In genomic region chr12:75460194-75460593, GRCh38 we compare ENCODE assay signal across 18 cellular contexts. TPM values are rescaled to one million over a fixed set of nuclear protein-coding genes. Genes with fewer than 3 reads are reported as not detected.
DNase-seq lines count a peak whose midpoint lies in the region; ATAC-seq, FAIRE-seq and TF ChIP-seq lines count a peak whose summit lies in the region.
"Had no signal": no experiment of that assay in that cellular context is flagged by ENCODE, and none has a peak within 500 bp of the region (broad histone marks: within the 10 kb centered on the region; RNA-seq: fewer than 3 reads in every experiment).

No MANE protein-coding gene starts in this region.

- no peaks in the 10 kb centered on the region for H3K9me1 ChIP-seq in endothelial cell of umbilical vein (replicated peaks; ENCODE audit: control insufficient read depth, extremely low read depth, insufficient read depth, low read length)

- intact Hi-C loops in Panc1 (cut with micrococcal nuclease; ENCODE audit: unreplicated experiment), result no loop called here
- intact Hi-C loops in endothelial cell of umbilical vein (cut with micrococcal nuclease), result no loop called here

- H3K9me3 ChIP-seq in CD4-positive, CD25-positive, alpha-beta regulatory T cell (ENCODE audit: control insufficient read depth in 2 of 2, low read length in 2 of 2), result peaks cover 0 to 9% of the 10 kb centered on the region in 2 experiments
- H3K9me3 ChIP-seq in DND-41 (ENCODE audit: insufficient read depth, low read length, severe bottlenecking), result peaks cover 15% of the 10 kb centered on the region
- peaks cover 11% of the 10 kb centered on the region; the same call in 1 of the 2 replicates for H3K9me3 ChIP-seq in Panc1 (ENCODE audit: control insufficient read depth, insufficient read depth, low read depth, low read length)
- no peaks in the 10 kb centered on the region for H3K9me3 ChIP-seq in endothelial cell of umbilical vein (replicated peaks; ENCODE audit: control insufficient read depth, insufficient read depth, low read length)
- H3K9me3 ChIP-seq: BE2C had no signal

- H3K4me2 ChIP-seq in DND-41 (ENCODE audit: insufficient read depth, low read length), result no peak overlapping the region
- H3K4me2 ChIP-seq in endothelial cell of umbilical vein (ENCODE audit: insufficient read depth, low read length), result no peak overlapping the region

- H3K9me3 Mint-ChIP-seq in CD4-positive, CD25-positive, alpha-beta regulatory T cell, result peaks cover 0 to 7% (median 1%) of the 10 kb centered on the region in 7 donors

- no peaks in the 10 kb centered on the region for H3K27me3 ChIP-seq in CD4-positive, CD25-positive, alpha-beta regulatory T cell (ENCODE audit: control insufficient read depth, insufficient read depth, low read length)
- H3K27me3 ChIP-seq in DND-41 (ENCODE audit: insufficient read depth, low read length, poor library complexity), result no peaks in the 10 kb centered on the region
- no peaks in the 10 kb centered on the region for H3K27me3 ChIP-seq in Panc1 (ENCODE audit: control insufficient read depth, insufficient read depth, low read length)
- no peaks in the 10 kb centered on the region for H3K27me3 ChIP-seq in endothelial cell of umbilical vein (ENCODE audit: control insufficient read depth in 2 of 2, insufficient read depth in 2 of 2, low read length in 2 of 2)
- H3K27me3 ChIP-seq: BE2C had no signal

- dilution Hi-C loops in endothelial cell of umbilical vein (cut with MboI; ENCODE audit: extremely low pct_ligation_motif_present, low sequenced_read_pairs), result no loop called here

- H3K27ac Mint-ChIP-seq in CD4-positive, CD25-positive, alpha-beta regulatory T cell, result peak overlapping the region in 2 of 3 donors; percentile 39 to 40
- H3K27ac Mint-ChIP-seq: IgD-negative memory B cell had no signal

- BruUV-seq in Panc1 (replicated peaks; lab: Mats Ljungman, UMichigan), result no TSS peak
- BruUV-seq in endothelial cell of umbilical vein (replicated peaks; lab: Mats Ljungman, UMichigan), result no TSS peak

- peaks cover 14 to 35% (median 28%) of the 10 kb centered on the region in 4 donors for H3K4me1 Mint-ChIP-seq in CD4-positive, CD25-positive, alpha-beta regulatory T cell
- H3K4me1 Mint-ChIP-seq: IgD-negative memory B cell had no signal

- CTCF ChIA-PET in Panc1 (lab: Charles Lee) (no interaction called here), endothelial cell of umbilical vein (lab: Charles Lee) (interaction anchor here (0.9 to 1.7 kb wide), 6 partner anchors 9 to 125 kb away, joined by 3 to 6 read pairs (median 4); partner anchors contain the start of gene GLIPR1L1)

- H3K36me3 ChIP-seq in CD4-positive, CD25-positive, alpha-beta regulatory T cell (ENCODE audit: control insufficient read depth, insufficient read depth, low read length), result no peaks in the 10 kb centered on the region
- H3K36me3 ChIP-seq in DND-41 (ENCODE audit: insufficient read depth, low read length) (no peaks in the 10 kb centered on the region), Panc1 (ENCODE audit: control insufficient read depth, insufficient read depth, low read length) (no peaks in the 10 kb centered on the region), endothelial cell of umbilical vein (ENCODE audit: control insufficient read depth in 2 of 2, extremely low read depth in 1 of 2, insufficient read depth in 2 of 2, low read length in 2 of 2) (no peaks in the 10 kb centered on the region)
- H3K36me3 ChIP-seq: BE2C had no signal

- peaks cover 7% of the 10 kb centered on the region for H3K27me3 Mint-ChIP-seq in CD4-positive, CD25-positive, alpha-beta regulatory T cell

- FAIRE-seq in endothelial cell of umbilical vein (lab: Jason Lieb, UNC), result no peak
- no peak for FAIRE-seq in HTR-8/SVneo (lab: Jason Lieb, UNC)
- FAIRE-seq: GM12892 had no signal

- H3K9ac ChIP-seq in DND-41 (ENCODE audit: low read depth, low read length), result no peak overlapping the region
- no peak overlapping the region for H3K9ac ChIP-seq in endothelial cell of umbilical vein (replicated peaks; ENCODE audit: extremely low read depth, insufficient read depth, low read length)

- ATAC-seq in CD4-positive, CD25-positive, alpha-beta regulatory T cell (ENCODE audit: low read depth in 2 of 2), result no peak
- no peak for ATAC-seq in DND-41 (ENCODE audit: insufficient read depth, low read depth)
- ATAC-seq in Panc1, result no peak
- ATAC-seq: Right ventricle myocardium inferior had no signal

- no peak for TF ChIP-seq POLR2A in endothelial cell of umbilical vein (IDR thresholded peaks at IDR 0.05; ENCODE audit: low read depth, low read length)

- H3K4me1 ChIP-seq in CD4-positive, CD25-positive, alpha-beta regulatory T cell (ENCODE audit: control insufficient read depth, insufficient read depth, low read length, poor library complexity, severe bottlenecking), result peaks cover 31% of the 10 kb centered on the region
- H3K4me1 ChIP-seq in DND-41 (ENCODE audit: insufficient read depth, low read length) (peaks cover 46% of the 10 kb centered on the region), Panc1 (ENCODE audit: control insufficient read depth, insufficient read depth, low read length) (no peaks in the 10 kb centered on the region; the same call in 1 of the 2 replicates), endothelial cell of umbilical vein (ENCODE audit: control insufficient read depth, extremely low read depth, insufficient read depth, low read length) (no peaks in the 10 kb centered on the region)
- H3K4me1 ChIP-seq: BE2C, Caco-2 had no signal

- no peak overlapping the region for H3K27ac ChIP-seq in CD4-positive, CD25-positive, alpha-beta regulatory T cell (ENCODE audit: insufficient read depth, low read length, poor library complexity, severe bottlenecking)
- 0 out of 2 replicates have a peak overlapping the region, but pooled peaks have one; percentile 24 for H3K27ac ChIP-seq in DND-41 (ENCODE audit: low read length)
- H3K27ac ChIP-seq in Panc1 (ENCODE audit: low read length), result peak overlapping the region; percentile 68; the same call in 1 of the 2 replicates
- no peak overlapping the region for H3K27ac ChIP-seq in endothelial cell of umbilical vein (ENCODE audit: insufficient read depth, low read depth, low read length)

- POLR2A ChIA-PET in Panc1 (lab: Charles Lee) (no interaction called here), endothelial cell of umbilical vein (lab: Charles Lee) (interaction anchor here (1.7 kb wide), 1 partner anchor 20 kb away, joined by 5 read pairs; the partner anchor contains the start of gene GLIPR1)

- TF ChIP-seq CTCF in DND-41 (IDR thresholded peaks at IDR 0.05; ENCODE audit: borderline replicate concordance, extremely low read depth, low read length, poor library complexity, severe bottlenecking) (no peak), Panc1 (IDR thresholded peaks at IDR 0.05) (no peak), endothelial cell of umbilical vein (IDR thresholded peaks at IDR 0.05; ENCODE audit: extremely low read depth in 1 of 2, insufficient read depth in 1 of 2, low read depth in 1 of 2, low read length in 2 of 2) (no peak)

- H3K79me2 ChIP-seq in DND-41 (ENCODE audit: insufficient read depth, low read length) (no peaks in the 10 kb centered on the region), endothelial cell of umbilical vein (ENCODE audit: control insufficient read depth, insufficient read depth, low read length) (no peaks in the 10 kb centered on the region)

- H4K20me1 ChIP-seq in DND-41 (ENCODE audit: insufficient read depth, low read length) (no peaks in the 10 kb centered on the region), endothelial cell of umbilical vein (replicated peaks; ENCODE audit: control insufficient read depth, extremely low read depth, insufficient read depth, low read length) (no peaks in the 10 kb centered on the region)

- no peak overlapping the region for H2AFZ ChIP-seq in DND-41 (ENCODE audit: low read depth, low read length)
- H2AFZ ChIP-seq in endothelial cell of umbilical vein (ENCODE audit: low read depth, low read length), result no peak overlapping the region

- H3K4me3 ChIP-seq in CD4-positive, CD25-positive, alpha-beta regulatory T cell (ENCODE audit: low read depth, low read length), result no peak overlapping the region
- no peak overlapping the region for H3K4me3 ChIP-seq in DND-41 (ENCODE audit: low read depth in 1 of 2, low read length in 2 of 2)
- no peak overlapping the region for H3K4me3 ChIP-seq in Panc1 (ENCODE audit: low read depth in 2 of 2, low read length in 2 of 2)
- H3K4me3 ChIP-seq in endothelial cell of umbilical vein (replicated peaks in 1 of 3; ENCODE audit: insufficient read depth in 1 of 3, low read depth in 1 of 3, low read length in 3 of 3), result no peak overlapping the region

- peak overlapping the region in 1 of 4 donors; percentile 24 for H3K4me3 Mint-ChIP-seq in CD4-positive, CD25-positive, alpha-beta regulatory T cell
- H3K4me3 Mint-ChIP-seq: IgD-negative memory B cell had no signal

- in situ Hi-C loops in Panc1 (cut with HindIII; ENCODE audit: low pct_unique_long_range_greater_than_20kb, low sequenced_read_pairs), result no loop called here

- no peaks in the 10 kb centered on the region for H3K36me3 Mint-ChIP-seq in CD4-positive, CD25-positive, alpha-beta regulatory T cell

- DNase-seq in CD4-positive, CD25-positive, alpha-beta regulatory T cell, result no peak
- DNase-seq in DND-41 (no peak), Panc1 (ENCODE audit: low read depth, low spot score) (no peak), endothelial cell of umbilical vein (ENCODE audit: low read depth, low spot score) (no peak), HTR-8/SVneo (ENCODE audit: insufficient read length, low spot score) (no peak), retina (no peak)
- DNase-seq in activated CD4-positive, alpha-beta T cell treated with anti-CD3 and anti-CD28 coated beads for 4 hours, result no peak
- DNase-seq: BE2C, Caco-2, GOT3, NCI-H1417, NCI-H1694 treated with DMSO at 0.1 percent for 48 hours, NCI-H2081 treated with DMSO at 0.1 percent for 48 hours, NCI-H446, NCI-H526 had no signal

RNA-seq across cellular contexts. Expression of gene GLIPR1, which starts 20.4 kb away (rescaled TPM):
- 91.4 TPM for total RNA-seq in CD4-positive, CD25-positive, alpha-beta regulatory T cell
- 100 to 1,000 TPM; 127 to 207 (median 173) TPM for polyA plus RNA-seq in CD4-positive, CD25-positive, alpha-beta regulatory T cell
- total RNA-seq in Panc1 (2021; ENCODE audit: unreplicated experiment) (11.5 TPM), endothelial cell of umbilical vein (74.1 and 98.8 TPM in 2 replicates)
- polyA plus RNA-seq in Panc1 (2012; ENCODE audit: insufficient read length), result 9.7 TPM
- 108 and 117 TPM in 2 replicates for polyA plus RNA-seq in endothelial cell of umbilical vein
- 86.7 and 96.1 TPM in 2 replicates for polyA plus RNA-seq in endothelial cell of umbilical vein (2011; cell fraction: cytosol; rRNA removed)
- polyA plus RNA-seq in endothelial cell of umbilical vein (2011; cell fraction: nucleus; rRNA removed), result 71.4 and 88.0 TPM in 2 replicates
- 128 and 137 TPM in 2 replicates for polyA plus RNA-seq in endothelial cell of umbilical vein (2012)
- 142 and 147 TPM in 2 replicates for polyA minus RNA-seq in endothelial cell of umbilical vein
- not detected for polyA minus RNA-seq in endothelial cell of umbilical vein (2011; cell fraction: cytosol; rRNA and poly(A)+ RNA removed)
- 93.9 and 123 TPM in 2 replicates for polyA minus RNA-seq in endothelial cell of umbilical vein (2011; cell fraction: nucleus; rRNA and poly(A)+ RNA removed)

RNA-seq across cellular contexts. Expression of gene KRR1, which starts 51.2 kb away (rescaled TPM):
- total RNA-seq in CD4-positive, CD25-positive, alpha-beta regulatory T cell, result 113 TPM
- polyA plus RNA-seq in CD4-positive, CD25-positive, alpha-beta regulatory T cell, result 10 to 100 TPM; 47.9 to 70.2 (median 59.0) TPM
- 161 TPM for total RNA-seq in Panc1 (2021; ENCODE audit: unreplicated experiment)
- 60.4 TPM for polyA plus RNA-seq in Panc1 (2012; ENCODE audit: insufficient read length)
- total RNA-seq in endothelial cell of umbilical vein, result 49.3 and 53.4 TPM in 2 replicates
- 4.3 and 5.9 TPM in 2 replicates for polyA plus RNA-seq in endothelial cell of umbilical vein
- polyA plus RNA-seq in endothelial cell of umbilical vein (2011; cell fraction: cytosol; rRNA removed), result 14.0 and 17.6 TPM in 2 replicates
- polyA plus RNA-seq in endothelial cell of umbilical vein (2011; cell fraction: nucleus; rRNA removed), result 27.4 and 35.7 TPM in 2 replicates
- 36.6 and 57.5 TPM in 2 replicates for polyA plus RNA-seq in endothelial cell of umbilical vein (2012)
- polyA minus RNA-seq in endothelial cell of umbilical vein, result 10.1 and 18.1 TPM in 2 replicates
- 8.4 TPM for polyA minus RNA-seq in endothelial cell of umbilical vein (2011; cell fraction: cytosol; rRNA and poly(A)+ RNA removed)
- 35.2 and 46.3 TPM in 2 replicates for polyA minus RNA-seq in endothelial cell of umbilical vein (2011; cell fraction: nucleus; rRNA and poly(A)+ RNA removed)

Comparison
In these comparisons a context has a peak if more than half of its experiments do, and no peak if none do; other contexts are left out.
1. H3K27ac ChIP-seq: peak in DND-41 (single experiment) and Panc1 (single experiment); none in CD4-positive, CD25-positive, alpha-beta regulatory T cell (single experiment) and endothelial cell of umbilical vein (single experiment).